ENCODE assay signal across 12 cellular contexts in the genomic region with DNA sequence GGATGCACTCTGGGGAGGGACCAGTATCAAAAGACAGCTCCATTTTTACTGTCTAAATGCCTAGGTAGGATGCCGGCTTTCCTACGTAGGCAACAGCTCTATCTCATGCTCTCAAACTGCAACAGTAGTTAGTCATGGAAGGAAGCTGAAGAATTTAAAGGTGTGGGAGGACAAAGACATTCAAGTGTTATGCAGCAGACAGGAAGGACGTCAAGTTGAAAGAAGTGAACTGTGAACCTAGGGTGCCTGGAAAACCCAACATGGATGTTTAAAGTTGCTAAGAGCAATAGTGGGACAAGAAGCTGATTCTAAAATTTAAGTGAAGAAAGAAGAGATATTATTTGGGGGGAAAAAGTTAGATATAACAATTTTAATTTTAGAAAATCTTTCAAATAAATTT. TPM values are rescaled to one million over a fixed set of nuclear protein-coding genes. Genes with fewer than 3 reads are reported as not detected.
DNase-seq lines count a peak whose midpoint lies in the region; ATAC-seq and TF ChIP-seq lines count a peak whose summit lies in the region.
"Had no signal": no experiment of that assay in that cellular context is flagged by ENCODE, and none has a peak within 500 bp of the region (broad histone marks: within the 10 kb centered on the region; RNA-seq: fewer than 3 reads in every experiment).

No MANE protein-coding gene starts in this region.

- H3K27ac Mint-ChIP-seq in activated CD4-positive, alpha-beta T cell treated with anti-CD3 and anti-CD28 coated beads, Interleukin-2, amount 10 ng/mL, durations not matched to agents 24 days and 14 days, result peak overlapping the region; percentile 70

- intact Hi-C loops in activated CD4-positive, alpha-beta T cell treated with anti-CD3 and anti-CD28 coated beads, Interleukin-2, amount 10 ng/mL, durations not matched to agents 24 days and 14 days (cut with micrococcal nuclease), result loop anchor here (2.0 kb wide), 1 partner anchor 18 kb away; a partner anchor contains a TSS
- intact Hi-C loops in tibial artery (cut with DNase I; ENCODE audit: low total_unique reads), result no loop called here

- no peak overlapping the region for H3K27ac ChIP-seq in RWPE1
- H3K27ac ChIP-seq in epithelial cell of prostate, result peak overlapping the region; percentile 52
- peak overlapping the region; percentile 39 for H3K27ac ChIP-seq in osteoblast (ENCODE audit: low read depth, low read length)
- H3K27ac ChIP-seq in tibial artery, result peak overlapping the region in 1 of 2 donors; percentile 33

- no peaks in the 10 kb centered on the region for H3K9me3 ChIP-seq in osteoblast (ENCODE audit: low read depth, low read length)
- H3K9me3 ChIP-seq in tibial artery, result no peaks in the 10 kb centered on the region

- DNase-seq in activated CD4-positive, alpha-beta T cell treated with anti-CD3 and anti-CD28 coated beads, Interleukin-2, amount 10 ng/mL, durations not matched to agents 24 days and 14 days, result peak; percentile 68
- DNase-seq in activated CD4-positive, alpha-beta T cell treated with anti-CD3 and anti-CD28 coated beads for 1 hour, result no peak
- DNase-seq in RWPE1 (ENCODE audit: low spot score) (peak; percentile 51), epithelial cell of prostate (ENCODE audit: low read depth, low spot score) (no peak), osteoblast (ENCODE audit: insufficient read length, low spot score, missing footprints) (peak; percentile 73), DMS79 (lab: John Stamatoyannopoulos, UW) (no peak), tibial artery (no peak)
- DNase-seq: ACHN, hippocampal formation, NCI-H510A treated with DMSO at 0.1 percent for 48 hours, right cardiac atrium had no signal

- peak overlapping the region; percentile 45 for H3K4me3 Mint-ChIP-seq in activated CD4-positive, alpha-beta T cell treated with anti-CD3 and anti-CD28 coated beads, Interleukin-2, amount 10 ng/mL, durations not matched to agents 24 days and 14 days

- H3K27me3 Mint-ChIP-seq in activated CD4-positive, alpha-beta T cell treated with anti-CD3 and anti-CD28 coated beads, Interleukin-2, amount 10 ng/mL, durations not matched to agents 24 days and 14 days, result no peaks in the 10 kb centered on the region

- no peak for ATAC-seq in HG02840 (IDR thresholded peaks at IDR 0.05; ENCODE audit: low FRiP score, unreplicated experiment)

- CTCF ChIA-PET in RWPE1 (lab: Yijun Ruan, JAX), result interaction anchor here (0.6 kb wide), 1 partner anchor 82 kb away, joined by 4 read pairs; no protein-coding TSS in a partner anchor

- peaks cover 33% of the 10 kb centered on the region for H3K4me1 Mint-ChIP-seq in activated CD4-positive, alpha-beta T cell treated with anti-CD3 and anti-CD28 coated beads, Interleukin-2, amount 10 ng/mL, durations not matched to agents 24 days and 14 days

- no peaks in the 10 kb centered on the region for H3K9me3 Mint-ChIP-seq in activated CD4-positive, alpha-beta T cell treated with anti-CD3 and anti-CD28 coated beads, Interleukin-2, amount 10 ng/mL, durations not matched to agents 24 days and 14 days

- peaks cover 61% of the 10 kb centered on the region for H4K20me1 ChIP-seq in osteoblast (ENCODE audit: insufficient read depth, low read length)

- no peaks in the 10 kb centered on the region for H3K27me3 ChIP-seq in osteoblast (ENCODE audit: insufficient read depth, low read length)
- no peaks in the 10 kb centered on the region for H3K27me3 ChIP-seq in tibial artery

- H3K36me3 ChIP-seq in osteoblast (ENCODE audit: insufficient read depth, low read length) (peaks cover 45% of the 10 kb centered on the region), tibial artery (peaks cover 24 to 33% (median 28%) of the 10 kb centered on the region in 3 donors)

- H3K4me3 ChIP-seq in osteoblast (ENCODE audit: insufficient read depth, low read length) (no peak overlapping the region), tibial artery (no peak overlapping the region)

- POLR2A ChIA-PET in RWPE1 (lab: Yijun Ruan, JAX; ENCODE audit: low non-redundant PET), result no interaction called here

- H3K79me2 ChIP-seq in osteoblast (ENCODE audit: insufficient read depth, low read length), result peaks cover 86% of the 10 kb centered on the region

- no peak for TF ChIP-seq CTCF in RWPE1 (conservative IDR thresholded peaks at IDR 0.05; ENCODE audit: low read depth)
- TF ChIP-seq CTCF in osteoblast (IDR thresholded peaks at IDR 0.05; ENCODE audit: extremely low read depth, low read depth, low read length), result no peak
- no peak for TF ChIP-seq CTCF in tibial artery (IDR thresholded peaks at IDR 0.05)

- H3K36me3 Mint-ChIP-seq in activated CD4-positive, alpha-beta T cell treated with anti-CD3 and anti-CD28 coated beads, Interleukin-2, amount 10 ng/mL, durations not matched to agents 24 days and 14 days (ENCODE audit: low read depth), result peaks cover 35% of the 10 kb centered on the region

- H3K4me1 ChIP-seq in osteoblast (ENCODE audit: insufficient read depth, low read length), result peaks cover 29% of the 10 kb centered on the region
- H3K4me1 ChIP-seq in tibial artery, result peaks cover 0 to 62% (median 6%) of the 10 kb centered on the region in 4 donors

- H2AFZ ChIP-seq in osteoblast (ENCODE audit: low read length), result no peak overlapping the region

- peak overlapping the region; percentile 19 for H3K4me2 ChIP-seq in osteoblast (ENCODE audit: insufficient read depth, low read length)

RNA-seq across cellular contexts. Expression of a gene that starts 5.9 kb away (rescaled TPM):
- total RNA-seq in activated CD4-positive, alpha-beta T cell treated with anti-CD3 and anti-CD28 coated beads, Interleukin-2, amount 10 ng/mL, durations not matched to agents 24 days and 14 days, result 63.5 and 65.8 TPM in 2 replicates
- 322 and 326 TPM in 2 replicates for total RNA-seq in osteoblast

RNA-seq across cellular contexts. Expression of a gene that starts 17.0 kb away (rescaled TPM):
- total RNA-seq in activated CD4-positive, alpha-beta T cell treated with anti-CD3 and anti-CD28 coated beads, Interleukin-2, amount 10 ng/mL, durations not matched to agents 24 days and 14 days, result 23.1 and 24.9 TPM in 2 replicates
- 15.3 and 24.2 TPM in 2 replicates for total RNA-seq in osteoblast

Comparison
In these comparisons a context has a peak if more than half of its experiments do, and no peak if none do; other contexts are left out.
1. DNase-seq: peak in activated CD4-positive, alpha-beta T cell treated with anti-CD3 and anti-CD28 coated beads, Interleukin-2, amount 10 ng/mL, durations not matched to agents 24 days and 14 days (single experiment), RWPE1 (single experiment) and osteoblast (single experiment); none in activated CD4-positive, alpha-beta T cell treated with anti-CD3 and anti-CD28 coated beads for 1 hour (single experiment), epithelial cell of prostate (single experiment), DMS79 (single experiment) and tibial artery (0 of 2).